ENCODE assay signal across 18 cellular contexts in the genomic region with DNA sequence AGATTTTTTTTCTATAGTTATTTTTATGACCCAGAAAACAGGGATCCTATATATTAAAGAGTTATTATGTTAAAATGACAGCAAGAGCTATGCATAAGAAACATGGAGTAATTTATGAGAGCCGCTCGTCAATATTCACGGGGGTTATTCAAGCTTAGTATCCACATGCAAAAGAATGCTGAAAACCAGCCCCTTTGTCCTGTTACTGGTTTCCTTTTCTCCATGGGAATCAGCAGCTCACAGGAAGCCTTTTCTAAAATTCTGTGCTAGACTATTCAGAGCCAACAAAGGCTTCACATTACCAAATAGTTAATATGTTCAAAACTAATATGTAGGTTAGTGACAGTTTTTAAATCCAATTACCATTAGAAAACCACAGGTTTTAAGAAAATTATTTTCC.
DNase-seq lines count a peak whose midpoint lies in the region; ATAC-seq, FAIRE-seq and TF ChIP-seq lines count a peak whose summit lies in the region.
"Had no signal": no experiment of that assay in that cellular context is flagged by ENCODE, and none has a peak within 500 bp of the region (broad histone marks: within the 10 kb centered on the region; RNA-seq: fewer than 3 reads in every experiment).

No MANE protein-coding gene starts in this region.

- WGBS in endodermal cell (ENCODE audit: insufficient coverage in 1 of 2, insufficient read length in 1 of 2), 2 experiments: 74 to 84% methylated on average over 3 of the region's 3 CpGs
- 77% methylated on average over 3 of the region's 3 CpGs for WGBS in HepG2 (ENCODE audit: low lambda C conversion rate)

- ATAC-seq in PC-3 (no peak), HepG2 (no peak), HG02852 (IDR thresholded peaks at IDR 0.05; ENCODE audit: unreplicated experiment) (no peak)

- intact Hi-C loops in A673 (cut with micrococcal nuclease; ENCODE audit: unreplicated experiment) (loop anchor here (10.0 kb wide), 1 partner anchor 650 kb away; no protein-coding TSS in a partner anchor), PC-3 (cut with micrococcal nuclease) (no loop called here), HepG2 (cut with micrococcal nuclease; ENCODE audit: unreplicated experiment) (no loop called here)

- H3K27me3 Mint-ChIP-seq in endodermal cell (ENCODE audit: insufficient read depth) (no peaks in the 10 kb centered on the region), neural progenitor cell (ENCODE audit: insufficient read depth, low read depth) (peaks cover 5% of the 10 kb centered on the region), nephron progenitor cell (ENCODE audit: low read depth, poor library complexity) (peaks cover 4% of the 10 kb centered on the region)

- H3K9me3 Mint-ChIP-seq in endodermal cell: peaks cover 13% of the 10 kb centered on the region
- peaks cover 6% of the 10 kb centered on the region for H3K9me3 Mint-ChIP-seq in neural progenitor cell
- H3K9me3 Mint-ChIP-seq in nephron progenitor cell: no peaks in the 10 kb centered on the region

- H3K9me2 ChIP-seq in PC-3 (replicated peaks; ENCODE audit: low read length): no peaks in the 10 kb centered on the region

- peak; percentile 80 for DNase-seq in A673 (ENCODE audit: low spot score)
- DNase-seq in PC-3: no peak
- no peak for DNase-seq in endodermal cell
- no peak for DNase-seq in neural progenitor cell (ENCODE audit: low spot score)
- DNase-seq in nephron progenitor cell: no peak
- no peak for DNase-seq in RKO (ENCODE audit: low spot score)
- DNase-seq in HepG2 (ENCODE audit: low spot score): no peak
- DNase-seq: 8988T; BE2C; CD4-positive, alpha-beta memory T cell; DMS79 treated with DMSO at 0.1 percent for 48 hours; EL; HCEC 1CT; HFFc6 had no signal

- H3K4me3 Mint-ChIP-seq in endodermal cell (no peak overlapping the region), neural progenitor cell (no peak overlapping the region), nephron progenitor cell (no peak overlapping the region)
- H3K4me3 Mint-ChIP-seq: CD4-positive, alpha-beta memory T cell; HFFc6 had no signal

- CTCF ChIA-PET in A673 (lab: Charles Lee): no interaction called here
- CTCF ChIA-PET in PC-3 (lab: Charles Lee): no interaction called here
- CTCF ChIA-PET in HepG2 (lab: Yijun Ruan, JAX; ENCODE audit: low intra/inter-chr PET ratio, low total read pairs): no interaction called here

- H3K36me3 ChIP-seq in A673 (ENCODE audit: insufficient read depth, low read length, poor library complexity, severe bottlenecking) (no peaks in the 10 kb centered on the region), PC-3 (ENCODE audit: low read depth, low read length) (no peaks in the 10 kb centered on the region), endodermal cell (ENCODE audit: control insufficient read depth, insufficient read depth, low read length) (peaks cover 5% of the 10 kb centered on the region), neural progenitor cell (no peaks in the 10 kb centered on the region), HepG2 (replicated peaks in 1 of 2; ENCODE audit: control insufficient read depth in 1 of 2, insufficient read depth in 2 of 2, low read length in 2 of 2) (no peaks in the 10 kb centered on the region)
- H3K36me3 ChIP-seq: BE2C had no signal

- no peak overlapping the region for H2AFZ ChIP-seq in PC-3 (ENCODE audit: low read length)
- H2AFZ ChIP-seq in neural progenitor cell (replicated peaks): peak overlapping the region; percentile 13
- H2AFZ ChIP-seq in HepG2 (ENCODE audit: low read length): no peak overlapping the region

- BruUV-seq in A673 (replicated peaks; lab: Mats Ljungman, UMichigan): no TSS peak
- no TSS peak for BruUV-seq in PC-3 (replicated peaks; lab: Mats Ljungman, UMichigan)
- BruUV-seq in HepG2 (replicated peaks; lab: Mats Ljungman, UMichigan): no TSS peak

- no peak for TF ChIP-seq RAD21 in HepG2 (CRISPR knock-in tag; IDR thresholded peaks at IDR 0.05)

- H3K36me3 Mint-ChIP-seq in endodermal cell (ENCODE audit: low read depth) (no peaks in the 10 kb centered on the region), neural progenitor cell (no peaks in the 10 kb centered on the region), nephron progenitor cell (ENCODE audit: low read depth) (no peaks in the 10 kb centered on the region)
- H3K36me3 Mint-ChIP-seq: CD4-positive, alpha-beta memory T cell had no signal

- H3K4me2 ChIP-seq in PC-3 (ENCODE audit: low read length) (peak overlapping the region; percentile 62), neural progenitor cell (no peak overlapping the region), HepG2 (ENCODE audit: low read depth, low read length) (no peak overlapping the region)

- TF ChIP-seq EP300 in HepG2 (IDR thresholded peaks at IDR 0.05; ENCODE audit: low read depth in 2 of 2, low read length in 2 of 2) (no peak), HepG2 (CRISPR knock-in tag; IDR thresholded peaks at IDR 0.05; ENCODE audit: borderline replicate concordance) (no peak)

- H3K9me3 ChIP-seq in A673 (ENCODE audit: low read depth, low read length, poor library complexity, severe bottlenecking) (no peaks in the 10 kb centered on the region), PC-3 (ENCODE audit: low read length) (no peaks in the 10 kb centered on the region), endodermal cell (ENCODE audit: control insufficient read depth, low read length) (no peaks in the 10 kb centered on the region), neural progenitor cell (ENCODE audit: low read depth) (no peaks in the 10 kb centered on the region), HepG2 (ENCODE audit: low read length) (no peaks in the 10 kb centered on the region)
- H3K9me3 ChIP-seq: BE2C had no signal

- H3K27me3 ChIP-seq in A673 (replicated peaks; ENCODE audit: insufficient read depth, low read depth, low read length, poor library complexity): no peaks in the 10 kb centered on the region
- H3K27me3 ChIP-seq in PC-3 (ENCODE audit: low read length): no peaks in the 10 kb centered on the region
- no peaks in the 10 kb centered on the region for H3K27me3 ChIP-seq in endodermal cell (ENCODE audit: control insufficient read depth, insufficient read depth, low read length, poor library complexity, severe bottlenecking)
- no peaks in the 10 kb centered on the region for H3K27me3 ChIP-seq in neural progenitor cell
- no peaks in the 10 kb centered on the region for H3K27me3 ChIP-seq in HepG2 (ENCODE audit: control insufficient read depth in 1 of 2, insufficient read depth in 2 of 2, low read length in 2 of 2)
- H3K27me3 ChIP-seq: BE2C had no signal

- H3F3A ChIP-seq in PC-3 (ENCODE audit: low read length, unreplicated experiment) (peaks cover 11% of the 10 kb centered on the region), neural progenitor cell (ENCODE audit: low read depth) (no peaks in the 10 kb centered on the region)

- H3K27ac Mint-ChIP-seq in endodermal cell: no peak overlapping the region
- H3K27ac Mint-ChIP-seq in neural progenitor cell: peak overlapping the region; percentile 93
- no peak overlapping the region for H3K27ac Mint-ChIP-seq in nephron progenitor cell
- H3K27ac Mint-ChIP-seq: CD4-positive, alpha-beta memory T cell; HFFc6 had no signal

- FAIRE-seq in HepG2 (lab: Jason Lieb, UNC): no peak
- FAIRE-seq: G401.6, GM12892, H1 had no signal

- TF ChIP-seq POLR2A in HepG2 (IDR thresholded peaks at IDR 0.05; ENCODE audit: insufficient read depth in 1 of 2, low read depth in 2 of 2, low read length in 2 of 2): no peak

- H3K4me3 ChIP-seq in A673 (ENCODE audit: low read depth, low read length, poor library complexity, severe bottlenecking) (no peak overlapping the region), PC-3 (ENCODE audit: low read length) (no peak overlapping the region), endodermal cell (ENCODE audit: low read length) (no peak overlapping the region), neural progenitor cell (no peak overlapping the region), HepG2 (replicated peaks in 1 of 3; ENCODE audit: insufficient read depth in 1 of 3, low read depth in 2 of 3, low read length in 3 of 3) (no peak overlapping the region)

- H3K79me2 ChIP-seq in PC-3 (ENCODE audit: low read length) (no peaks in the 10 kb centered on the region), neural progenitor cell (ENCODE audit: low read depth) (no peaks in the 10 kb centered on the region), HepG2 (ENCODE audit: insufficient read depth, low read length) (no peaks in the 10 kb centered on the region)

- peaks cover 5% of the 10 kb centered on the region for H3K4me1 ChIP-seq in A673 (ENCODE audit: insufficient read depth, low read length, poor library complexity, severe bottlenecking)
- peaks cover 44% of the 10 kb centered on the region for H3K4me1 ChIP-seq in PC-3 (ENCODE audit: insufficient read depth, low read length)
- no peaks in the 10 kb centered on the region for H3K4me1 ChIP-seq in endodermal cell (ENCODE audit: control insufficient read depth, insufficient read depth, low read length)
- H3K4me1 ChIP-seq in neural progenitor cell: peaks cover 10% of the 10 kb centered on the region
- no peaks in the 10 kb centered on the region for H3K4me1 ChIP-seq in HepG2 (ENCODE audit: insufficient read depth, low read length)
- H3K4me1 ChIP-seq: BE2C had no signal

- TF ChIP-seq CTCF in A673 (conservative IDR thresholded peaks at IDR 0.05; ENCODE audit: low read depth, low read length): no peak
- TF ChIP-seq CTCF in PC-3 (conservative IDR thresholded peaks at IDR 0.05; ENCODE audit: low read depth, low read length): no peak
- no peak for TF ChIP-seq CTCF in endodermal cell (conservative IDR thresholded peaks at IDR 0.05)
- TF ChIP-seq CTCF in neural progenitor cell (IDR thresholded peaks at IDR 0.05): no peak
- no peak for TF ChIP-seq CTCF in nephron progenitor cell (IDR thresholded peaks at IDR 0.05)
- no peak for TF ChIP-seq CTCF in HepG2 (CRISPR knock-in tag; IDR thresholded peaks at IDR 0.05)

- in situ Hi-C loops in HepG2 (cut with HindIII; ENCODE audit: extremely low pct_ligation_motif_present, low pct_unique_long_range_greater_than_20kb): no loop called here

- no peak overlapping the region; the same call in 1 of the 2 replicates for H3K9ac ChIP-seq in PC-3 (ENCODE audit: low read length)
- H3K9ac ChIP-seq in endodermal cell (ENCODE audit: extremely low read depth, low read length, poor library complexity, severe bottlenecking): no peak overlapping the region
- no peak overlapping the region for H3K9ac ChIP-seq in neural progenitor cell
- H3K9ac ChIP-seq in HepG2 (ENCODE audit: insufficient read depth, low read depth, low read length): no peak overlapping the region

- no peaks in the 10 kb centered on the region for H4K20me1 ChIP-seq in PC-3 (ENCODE audit: low read length)
- H4K20me1 ChIP-seq in neural progenitor cell (ENCODE audit: low read depth): no peaks in the 10 kb centered on the region
- H4K20me1 ChIP-seq in HepG2 (ENCODE audit: insufficient read depth, low read length): no peaks in the 10 kb centered on the region

- POLR2A ChIA-PET in A673 (lab: Charles Lee; ENCODE audit: low non-redundant PET) (no interaction called here), PC-3 (lab: Charles Lee; ENCODE audit: unreplicated experiment) (no interaction called here), HepG2 (lab: Yijun Ruan, JAX) (no interaction called here)

- no peak overlapping the region for H3K27ac ChIP-seq in A673 (ENCODE audit: low read depth, low read length, poor library complexity, severe bottlenecking)
- peak overlapping the region; percentile 95 for H3K27ac ChIP-seq in PC-3 (ENCODE audit: low read length)
- peak overlapping the region; percentile 98 for H3K27ac ChIP-seq in endodermal cell (ENCODE audit: low read depth, low read length)
- H3K27ac ChIP-seq in neural progenitor cell: no peak overlapping the region
- H3K27ac ChIP-seq in HepG2 (ENCODE audit: extremely low read length, insufficient read depth, low read length): no peak overlapping the region

- H3K4me1 Mint-ChIP-seq in endodermal cell (peaks cover 5% of the 10 kb centered on the region), neural progenitor cell (peaks cover 12% of the 10 kb centered on the region), nephron progenitor cell (no peaks in the 10 kb centered on the region)
- H3K4me1 Mint-ChIP-seq: CD4-positive, alpha-beta memory T cell had no signal

Comparison
In these comparisons a context has a peak if more than half of its experiments do, and no peak if none do; other contexts are left out.
1. H3K27ac ChIP-seq: peak in PC-3 (single experiment) and endodermal cell (single experiment); none in A673 (single experiment), neural progenitor cell (single experiment) and HepG2 (single experiment).